7 cellular contexts compared by ENCODE assay signal in the genomic region with DNA sequence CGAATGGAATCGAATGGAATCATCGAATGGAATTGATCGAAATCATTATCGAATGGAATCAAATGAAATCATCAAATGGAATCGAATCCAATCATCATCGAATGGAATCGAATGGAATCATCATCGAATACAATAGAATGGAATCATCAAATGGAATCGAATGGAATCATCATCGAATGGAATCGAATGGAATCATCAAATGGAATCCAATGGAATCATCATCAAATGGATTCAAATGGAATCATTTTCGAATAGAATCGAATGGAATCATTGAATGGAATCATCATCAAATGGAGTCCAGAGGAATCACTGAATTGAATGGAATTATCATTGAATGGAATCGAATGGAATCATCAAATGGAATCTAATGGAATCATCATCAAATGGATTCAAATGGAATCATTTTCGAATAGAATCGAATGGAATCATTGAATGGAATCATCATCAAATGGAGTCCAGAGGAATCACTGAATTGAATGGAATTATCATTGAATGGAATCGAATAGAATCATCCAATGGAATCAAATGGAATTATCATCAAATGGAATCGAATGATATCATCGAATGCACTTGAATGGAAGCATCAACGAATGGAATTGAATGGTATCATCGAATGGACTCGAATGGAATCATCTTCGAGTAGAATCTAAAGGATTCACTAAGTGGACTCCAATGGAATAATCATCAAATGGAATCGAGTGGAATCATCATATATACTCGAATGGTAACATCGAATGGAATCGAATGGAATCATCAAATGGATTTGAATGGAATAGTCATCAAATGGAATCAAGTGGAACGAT.
A peak's percentile ranks its signal among the peaks of the same experiment; 100 is the strongest.
DNase-seq lines count a peak whose midpoint lies in the region; ATAC-seq, FAIRE-seq and TF ChIP-seq lines count a peak whose summit lies in the region.
"Not testable (repeated sequence)": the region's sequence is repeated elsewhere in the genome, so short reads cannot be mapped to it uniquely, and the experiment has no call there.

No MANE protein-coding gene starts in this region.

- H2AK5ac ChIP-seq in mesendoderm (ENCODE audit: low read length), result not testable (repeated sequence)

- not testable (repeated sequence) for H3K27ac ChIP-seq in HCT116 (ENCODE audit: low read depth, low read length); SJCRH30; mesendoderm (ENCODE audit: low read depth, low read length); prostate gland

- H3K79me2 ChIP-seq in HCT116 (ENCODE audit: insufficient read depth, low read length); mesendoderm (ENCODE audit: control insufficient read depth, insufficient read depth, low read length): not testable (repeated sequence)

- POLR2A ChIA-PET in HCT116 (lab: Charles Lee), result not testable (repeated sequence)

- H2AFZ ChIP-seq in HCT116 (ENCODE audit: low read depth, low read length, poor library complexity, severe bottlenecking), result not testable (repeated sequence)

- H3K4me1 Mint-ChIP-seq in activated T-helper 1 cell treated with anti-CD3 and anti-CD28 coated beads, Interleukin-12 subunit alpha, Interleukin-12 subunit beta, Interleukin-2, Interleukin-4 antibody, amounts not matched to agents 30 ng/mL and 10 ng/mL and 1 ng/mL, durations not matched to agents 14 hours and 24 hours and 36 hours (ENCODE audit: low read depth), result not testable (repeated sequence)

- not testable (repeated sequence) for TF ChIP-seq RAD21 in HCT116 (IDR thresholded peaks at IDR 0.05; ENCODE audit: low read depth)

- FAIRE-seq in bronchial epithelial cell (lab: Jason Lieb, UNC), result not testable (repeated sequence)

- not testable (repeated sequence) for H3K9me2 ChIP-seq in HCT116 (ENCODE audit: insufficient read depth)

- not testable (repeated sequence) for H3K4ac ChIP-seq in mesendoderm (ENCODE audit: low read depth, low read length)

- H3K56ac ChIP-seq in mesendoderm (ENCODE audit: low read length), result not testable (repeated sequence)

- not testable (repeated sequence) for H3K79me1 ChIP-seq in mesendoderm (ENCODE audit: low read length)

- H4K5ac ChIP-seq in mesendoderm (ENCODE audit: low read length), result not testable (repeated sequence)

- not testable (repeated sequence) for TF ChIP-seq CTCF in HCT116 (IDR thresholded peaks at IDR 0.05 in 2 of 3, conservative IDR thresholded peaks at IDR 0.05 in 1 of 3; ENCODE audit: borderline replicate concordance in 1 of 3, insufficient read depth in 1 of 3, low read depth in 2 of 3, low read length in 2 of 3); bronchial epithelial cell (IDR thresholded peaks at IDR 0.05; ENCODE audit: insufficient read depth, low read length, severe bottlenecking); prostate gland (IDR thresholded peaks at IDR 0.05)

- 98% methylated on average over 9 of the region's 29 CpGs for WGBS in mesendoderm (ENCODE audit: extremely low coverage, insufficient coverage, low lambda C conversion rate)
- 76% methylated on average over 29 of the region's 29 CpGs for WGBS in prostate gland

- not testable (repeated sequence) for H3K4me1 ChIP-seq in HCT116 (ENCODE audit: control insufficient read depth in 1 of 2, insufficient read depth in 2 of 2, low read length in 2 of 2); SJCRH30; mesendoderm (ENCODE audit: control insufficient read depth, low read depth, low read length); prostate gland (replicated peaks)

- H3K9me3 Mint-ChIP-seq in activated T-helper 1 cell treated with anti-CD3 and anti-CD28 coated beads, Interleukin-12 subunit alpha, Interleukin-12 subunit beta, Interleukin-2, Interleukin-4 antibody, amounts not matched to agents 30 ng/mL and 10 ng/mL and 1 ng/mL, durations not matched to agents 14 hours and 24 hours and 36 hours, result peaks cover 22% of the 10 kb centered on the region

- not testable (repeated sequence) for H2BK120ac ChIP-seq in mesendoderm (ENCODE audit: low read depth, low read length)

- not testable (repeated sequence) for H3K36me3 ChIP-seq in HCT116 (ENCODE audit: control insufficient read depth in 1 of 2, insufficient read depth in 2 of 2, low read length in 2 of 2); SJCRH30; bronchial epithelial cell (ENCODE audit: control insufficient read depth, insufficient read depth, low read length); mesendoderm (ENCODE audit: control insufficient read depth, insufficient read depth, low read length)
- H3K36me3 ChIP-seq in prostate gland, result peaks cover 0 to 11% of the 10 kb centered on the region in 2 donors

- not testable (repeated sequence) for H3K36me3 Mint-ChIP-seq in activated T-helper 1 cell treated with anti-CD3 and anti-CD28 coated beads, Interleukin-12 subunit alpha, Interleukin-12 subunit beta, Interleukin-2, Interleukin-4 antibody, amounts not matched to agents 30 ng/mL and 10 ng/mL and 1 ng/mL, durations not matched to agents 14 hours and 24 hours and 36 hours (ENCODE audit: low read depth)

- H3K27me3 ChIP-seq in HCT116 (ENCODE audit: insufficient read depth, low read length); SJCRH30; bronchial epithelial cell (ENCODE audit: control insufficient read depth, insufficient read depth, low read length); mesendoderm (ENCODE audit: insufficient read depth, low read length, poor library complexity); prostate gland (replicated peaks; ENCODE audit: insufficient read depth): not testable (repeated sequence)

- 0 out of 2 replicates have a peak, but pooled peaks have one; percentile 1 for ATAC-seq in HCT116

- CTCF ChIA-PET in HCT116 (lab: Charles Lee), result not testable (repeated sequence)

- not testable (repeated sequence) for H3K27me3 Mint-ChIP-seq in activated T-helper 1 cell treated with anti-CD3 and anti-CD28 coated beads, Interleukin-12 subunit alpha, Interleukin-12 subunit beta, Interleukin-2, Interleukin-4 antibody, amounts not matched to agents 30 ng/mL and 10 ng/mL and 1 ng/mL, durations not matched to agents 14 hours and 24 hours and 36 hours (ENCODE audit: insufficient read depth)

- H3K18ac ChIP-seq in mesendoderm (ENCODE audit: low read length), result not testable (repeated sequence)

- H2BK5ac ChIP-seq in mesendoderm (ENCODE audit: low read length), result not testable (repeated sequence)

- intact Hi-C loops in HCT116 (cut with micrococcal nuclease); activated T-helper 1 cell treated with anti-CD3 and anti-CD28 coated beads, Interleukin-12 subunit alpha, Interleukin-12 subunit beta, Interleukin-2, Interleukin-4 antibody, amounts not matched to agents 30 ng/mL and 10 ng/mL and 1 ng/mL, durations not matched to agents 14 hours and 24 hours and 36 hours (cut with micrococcal nuclease); prostate gland (cut with DNase I): not testable (repeated sequence)

- H4K8ac ChIP-seq in mesendoderm (ENCODE audit: low read depth, low read length), result not testable (repeated sequence)

- H3K9me3 ChIP-seq in HCT116 (ENCODE audit: control insufficient read depth in 1 of 2, insufficient read depth in 1 of 2, low read depth in 1 of 2, low read length in 2 of 2); SJCRH30 (replicated peaks); prostate gland: not testable (repeated sequence)

- not testable (repeated sequence) for H3K4me2 ChIP-seq in HCT116 (ENCODE audit: low read length); mesendoderm (ENCODE audit: low read length)

- H3K27ac Mint-ChIP-seq in activated T-helper 1 cell treated with anti-CD3 and anti-CD28 coated beads, Interleukin-12 subunit alpha, Interleukin-12 subunit beta, Interleukin-2, Interleukin-4 antibody, amounts not matched to agents 30 ng/mL and 10 ng/mL and 1 ng/mL, durations not matched to agents 14 hours and 24 hours and 36 hours, result not testable (repeated sequence)

- not testable (repeated sequence) for TF ChIP-seq POLR2A in HCT116 (IDR thresholded peaks at IDR 0.05; ENCODE audit: borderline replicate concordance, extremely low read depth, insufficient read depth, insufficient read length); prostate gland (IDR thresholded peaks at IDR 0.05)

- DNase-seq in HCT116 (ENCODE audit: low read depth, low spot score), result not testable (repeated sequence)
- DNase-seq in SJCRH30, result peak; percentile 16 to 36
- peak; percentile 75 for DNase-seq in activated T-helper 1 cell treated with anti-CD3 and anti-CD28 coated beads, Interleukin-12 subunit alpha, Interleukin-12 subunit beta, Interleukin-2, Interleukin-4 antibody, amounts not matched to agents 30 ng/mL and 10 ng/mL and 1 ng/mL, durations not matched to agents 14 hours and 24 hours and 36 hours (ENCODE audit: low spot score)
- DNase-seq in bronchial epithelial cell (ENCODE audit: low read depth), result peak; percentile 29
- peak; percentile 20 for DNase-seq in globus pallidus (ENCODE audit: low spot score)
- DNase-seq in mesendoderm, result peak; percentile 22
- DNase-seq in prostate gland (ENCODE audit: low spot score), result peak; percentile 92

- not testable (repeated sequence) for H4K20me1 ChIP-seq in HCT116 (ENCODE audit: insufficient read depth)

- H3K4me3 ChIP-seq in HCT116 (replicated peaks in 1 of 2; ENCODE audit: low read depth in 1 of 2, low read length in 2 of 2); SJCRH30; bronchial epithelial cell (ENCODE audit: low read depth, low read length); mesendoderm (ENCODE audit: low read length); prostate gland: not testable (repeated sequence)

- not testable (repeated sequence) for H3K23ac ChIP-seq in mesendoderm (ENCODE audit: low read length)

- not testable (repeated sequence) for H2BK15ac ChIP-seq in mesendoderm (replicated peaks; ENCODE audit: low read depth)

- RAD21 ChIA-PET in HCT116 (lab: Charles Lee; ENCODE audit: low non-redundant PET in 1 of 2, low total read pairs in 2 of 2, uncharacterized antibody in 2 of 2, unreplicated experiment in 2 of 2), result not testable (repeated sequence)

- H3K9ac ChIP-seq in HCT116 (ENCODE audit: low read length); mesendoderm (ENCODE audit: low read length): not testable (repeated sequence)

- BruUV-seq in HCT116 (replicated peaks; lab: Mats Ljungman, UMichigan), result not testable (repeated sequence)

- H3K4me3 Mint-ChIP-seq in activated T-helper 1 cell treated with anti-CD3 and anti-CD28 coated beads, Interleukin-12 subunit alpha, Interleukin-12 subunit beta, Interleukin-2, Interleukin-4 antibody, amounts not matched to agents 30 ng/mL and 10 ng/mL and 1 ng/mL, durations not matched to agents 14 hours and 24 hours and 36 hours, result not testable (repeated sequence)
